Comparison of ENCODE assay signal across 15 cellular contexts in genomic region chr20:47328841-47329448, GRCh38. TPM values are rescaled to one million over a fixed set of nuclear protein-coding genes. Genes with fewer than 3 reads are reported as not detected.
DNase-seq lines count a peak whose midpoint lies in the region; ATAC-seq, FAIRE-seq and TF ChIP-seq lines count a peak whose summit lies in the region.
"Had no signal": no experiment of that assay in that cellular context is flagged by ENCODE, and none has a peak within 500 bp of the region (broad histone marks: within the 10 kb centered on the region; RNA-seq: fewer than 3 reads in every experiment).

No MANE protein-coding gene starts in this region.

- TF ChIP-seq CTCF in CD4-positive, alpha-beta T cell (IDR thresholded peaks at IDR 0.05) = no peak
- no peak for TF ChIP-seq CTCF in keratinocyte (optimal IDR thresholded peaks at IDR 0.05 in 1 of 3, IDR thresholded peaks at IDR 0.05 in 1 of 3, conservative IDR thresholded peaks at IDR 0.05 in 1 of 3; ENCODE audit: extremely low read depth in 1 of 3, insufficient read depth in 2 of 3, low read length in 3 of 3)
- TF ChIP-seq CTCF in sigmoid colon (IDR thresholded peaks at IDR 0.05) = no peak
- TF ChIP-seq CTCF in CD14-positive monocyte (IDR thresholded peaks at IDR 0.05) = no peak

- H3K36me3 ChIP-seq in keratinocyte (ENCODE audit: control insufficient read depth in 2 of 2, extremely low read depth in 1 of 2, insufficient read depth in 2 of 2, low read length in 2 of 2) (peaks cover 5 to 18% of the 10 kb centered on the region in 2 experiments), sigmoid colon (no peaks in the 10 kb centered on the region)

- intact Hi-C loops in CD4-positive, alpha-beta T cell (cut with DNase I, micrococcal nuclease) = no loop called here
- intact Hi-C loops in sigmoid colon (cut with DNase I) (no loop called here), CD14-positive monocyte (cut with micrococcal nuclease) (no loop called here)

- POLR2A ChIA-PET in CD4-positive, alpha-beta T cell (lab: Charles Lee) = interaction anchor here (1.4 to 1.6 kb wide), 2 partner anchors 18 to 27 kb away, joined by 4 to 5 read pairs; partner anchors contain the start of gene ZMYND8

- peak overlapping the region; percentile 29 for H3K4me2 ChIP-seq in keratinocyte (ENCODE audit: control insufficient read depth, extremely low read depth, insufficient read depth, low read depth, low read length)
- H3K4me2 ChIP-seq: BLaER1 treated with 17β-estradiol and CSF1 and Interleukin-3, amounts not matched to agents 10 nM and 100 nM had no signal

- H3K4me3 Mint-ChIP-seq in CD4-positive, alpha-beta T cell = no peak overlapping the region
- no peak overlapping the region for H3K4me3 Mint-ChIP-seq in CD14-positive monocyte

- no peak for FAIRE-seq in keratinocyte (lab: Jason Lieb, UNC)
- FAIRE-seq: astrocyte, G401.6 had no signal

- H3K27ac Mint-ChIP-seq in CD4-positive, alpha-beta T cell = peak overlapping the region; percentile 47
- peak overlapping the region in 1 of 7 donors; percentile 55 for H3K27ac Mint-ChIP-seq in CD14-positive monocyte

- no peaks in the 10 kb centered on the region for H3K27me3 Mint-ChIP-seq in CD4-positive, alpha-beta T cell
- H3K27me3 Mint-ChIP-seq in CD14-positive monocyte (ENCODE audit: low read depth in 3 of 3) = peaks cover 0 to 3% (median 0%) of the 10 kb centered on the region in 3 donors

- dilution Hi-C loops in keratinocyte (cut with MboI; ENCODE audit: extremely low pct_ligation_motif_present, low sequenced_read_pairs) = no loop called here

- peaks cover 68% of the 10 kb centered on the region for H3K36me3 Mint-ChIP-seq in CD4-positive, alpha-beta T cell (ENCODE audit: low read depth)
- H3K36me3 Mint-ChIP-seq in CD14-positive monocyte = peaks cover 46 to 64% of the 10 kb centered on the region in 2 donors

- peak overlapping the region; percentile 1 for H3K9ac ChIP-seq in keratinocyte (ENCODE audit: control insufficient read depth, extremely low read depth, insufficient read depth, low read length)
- H3K9ac ChIP-seq: BLaER1 treated with 17β-estradiol and CSF1 and Interleukin-3, amounts not matched to agents 10 nM and 100 nM had no signal

- no peaks in the 10 kb centered on the region for H3K9me3 Mint-ChIP-seq in CD4-positive, alpha-beta T cell
- H3K9me3 Mint-ChIP-seq in CD14-positive monocyte = no peaks in the 10 kb centered on the region

- WGBS in sigmoid colon, 2 donors = 27 to 72% methylated on average over 7 of the region's 7 CpGs

- peaks cover 67% of the 10 kb centered on the region for H3K4me1 Mint-ChIP-seq in CD4-positive, alpha-beta T cell (ENCODE audit: low read depth)
- peaks cover 20% of the 10 kb centered on the region for H3K4me1 Mint-ChIP-seq in CD14-positive monocyte

- H3K4me1 ChIP-seq in keratinocyte (ENCODE audit: control insufficient read depth, extremely low read depth, insufficient read depth, low read length) (peaks cover 58% of the 10 kb centered on the region), sigmoid colon (peaks cover 0 to 90% (median 78%) of the 10 kb centered on the region in 4 donors)

- ATAC-seq in CD4-positive, alpha-beta T cell (ENCODE audit: poor library complexity) = no peak

- H2AFZ ChIP-seq in keratinocyte (ENCODE audit: control insufficient read depth, low read length) = no peak overlapping the region

- H3K27ac ChIP-seq in CD4-positive, alpha-beta T cell (ENCODE audit: low read depth, low read length) = no peak overlapping the region
- H3K27ac ChIP-seq in angular gyrus (ENCODE audit: low read depth, low read length) (peak overlapping the region; percentile 53), keratinocyte (ENCODE audit: control insufficient read depth, insufficient read depth, low read length) (peak overlapping the region; percentile 29), sigmoid colon (peak overlapping the region; percentile 91 to 97 (median 93))

- no peaks in the 10 kb centered on the region for H4K20me1 ChIP-seq in keratinocyte (ENCODE audit: control insufficient read depth, extremely low read depth, insufficient read depth, low read length)

- TF ChIP-seq EP300 in sigmoid colon (IDR thresholded peaks at IDR 0.05) = peak in 3 of 4 donors; percentile 60 to 88 (median 63)

- peaks cover 90% of the 10 kb centered on the region for H3K79me2 ChIP-seq in keratinocyte (ENCODE audit: control insufficient read depth, insufficient read depth, low read length)

- H3K4me3 ChIP-seq in keratinocyte (ENCODE audit: control insufficient read depth in 2 of 3, extremely low read depth in 1 of 3, insufficient read depth in 2 of 3, low read depth in 1 of 3, low read length in 3 of 3) = no peak overlapping the region
- H3K4me3 ChIP-seq in sigmoid colon = no peak overlapping the region
- H3K4me3 ChIP-seq: BLaER1 treated with 17β-estradiol and CSF1 and Interleukin-3, amounts not matched to agents 10 nM and 100 nM; testis had no signal

- no peak for TF ChIP-seq POLR2A in sigmoid colon (IDR thresholded peaks at IDR 0.05)

- no peaks in the 10 kb centered on the region for H3K9me1 ChIP-seq in keratinocyte (ENCODE audit: control insufficient read depth, extremely low read depth, insufficient read depth, low read length)

- DNase-seq in CD4-positive, alpha-beta T cell = no peak
- DNase-seq in keratinocyte (ENCODE audit: low read depth, low spot score) = no peak
- peak; percentile 82 for DNase-seq in sigmoid colon
- no peak for DNase-seq in CD14-positive monocyte (ENCODE audit: low spot score)
- no peak for DNase-seq in AG20443 (ENCODE audit: low spot score)
- no peak for DNase-seq in central memory CD4-positive, alpha-beta T cell
- no peak for DNase-seq in stimulated activated CD4-positive, alpha-beta T cell treated with anti-CD3 and anti-CD28 coated beads, Interleukin-4, amount 100 ng/mL, for 24 hours
- DNase-seq: NCI-H1436 treated with DMSO at 0.1 percent for 48 hours; stimulated activated CD4-positive, alpha-beta T cell treated with anti-CD3 and anti-CD28 coated beads, Interleukin-2, amount 100 ng/mL, for 48 hours; T-helper 9 cell; testis had no signal

- H3K27me3 ChIP-seq in CD4-positive, alpha-beta T cell (ENCODE audit: control insufficient read depth, insufficient read depth, low read length) = no peaks in the 10 kb centered on the region
- H3K27me3 ChIP-seq in keratinocyte (ENCODE audit: control insufficient read depth, extremely low read depth, insufficient read depth, low read length) (no peaks in the 10 kb centered on the region), sigmoid colon (no peaks in the 10 kb centered on the region)
- H3K27me3 ChIP-seq: BLaER1 treated with 17β-estradiol and CSF1 and Interleukin-3, amounts not matched to agents 10 nM and 100 nM; testis had no signal

- H3K9me3 ChIP-seq in CD4-positive, alpha-beta T cell (ENCODE audit: control insufficient read depth, low read length) = no peaks in the 10 kb centered on the region
- H3K9me3 ChIP-seq in keratinocyte (ENCODE audit: control insufficient read depth, low read depth, low read length) = no peaks in the 10 kb centered on the region
- H3K9me3 ChIP-seq in sigmoid colon = no peaks in the 10 kb centered on the region
- H3K9me3 ChIP-seq: BLaER1 treated with 17β-estradiol and CSF1 and Interleukin-3, amounts not matched to agents 10 nM and 100 nM; testis had no signal

- CTCF ChIA-PET in CD4-positive, alpha-beta T cell (lab: Charles Lee) = no interaction called here

RNA-seq across cellular contexts. Expression of gene ZMYND8, which starts 27.6 kb away (rescaled TPM):
- total RNA-seq in CD4-positive, alpha-beta T cell = 10 to 100 TPM; 33.0 to 34.3 TPM
- polyA plus RNA-seq in keratinocyte (30.0 to 42.6 TPM (median 39.8 TPM) in 3 replicates), sigmoid colon (10 to 100 TPM in 2 of 3 donors, 1 to 10 TPM in 1; 7.8 to 23.2 (median 11.3) TPM), CD14-positive monocyte (1 to 10 TPM; 1.4 to 5.8 TPM)
- 49.3 TPM for polyA plus RNA-seq in keratinocyte (2011; ENCODE audit: low read depth)
- polyA plus RNA-seq in keratinocyte (2011; cell fraction: cytosol; rRNA removed) = 21.6 and 26.9 TPM in 2 replicates
- 95.0 and 95.8 TPM in 2 replicates for polyA plus RNA-seq in keratinocyte (2011; cell fraction: nucleus; rRNA removed)
- 34.7 and 37.8 TPM in 2 replicates for polyA plus RNA-seq in keratinocyte (2012; ENCODE audit: low replicate concordance)
- polyA minus RNA-seq in keratinocyte = 40.3 to 48.9 TPM (median 40.8 TPM) in 3 replicates
- polyA minus RNA-seq in keratinocyte (2011; cell fraction: cytosol; rRNA and poly(A)+ RNA removed) = 21.7 TPM
- polyA minus RNA-seq in keratinocyte (2011; cell fraction: nucleus; rRNA and poly(A)+ RNA removed) = 51.6 and 102 TPM in 2 replicates
- 10 to 100 TPM; 24.8 to 46.0 (median 29.3) TPM for total RNA-seq in sigmoid colon
